2 cellular contexts compared by ENCODE assay signal in the genomic region with DNA sequence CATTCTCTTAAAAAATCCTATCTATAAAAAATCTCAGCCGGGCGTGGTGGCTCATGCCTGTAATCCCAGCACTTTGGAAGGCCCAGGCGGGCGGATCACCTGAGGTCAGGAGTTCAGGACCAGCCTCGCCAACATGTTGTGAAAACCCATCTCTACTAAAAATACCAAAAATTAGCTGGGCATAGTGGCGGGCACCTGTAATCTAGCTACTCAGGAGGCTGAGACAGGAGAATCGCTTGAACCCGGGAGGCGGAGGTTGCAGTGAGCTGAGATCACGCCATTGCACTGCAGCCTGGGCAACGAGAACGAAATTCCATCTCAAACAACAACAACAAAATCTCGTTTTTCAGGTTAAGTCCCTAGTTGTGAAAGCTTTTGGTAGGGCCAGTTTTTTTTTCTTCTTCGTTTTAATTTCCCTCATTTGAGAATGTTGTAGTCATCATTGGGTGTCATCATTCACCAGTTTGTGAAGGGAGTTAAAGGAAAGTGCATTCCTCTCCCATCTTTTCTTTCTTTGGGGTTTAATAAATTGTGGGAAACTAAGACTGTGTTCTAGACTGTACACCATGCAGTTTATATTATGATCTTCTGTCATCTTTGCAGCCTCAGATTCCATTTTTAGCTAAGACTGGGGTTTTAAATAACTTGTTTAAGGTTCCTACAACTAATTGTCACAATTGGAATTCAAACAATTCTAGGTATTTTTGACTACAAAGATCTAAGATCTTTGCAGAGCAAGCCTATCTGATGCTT.
TF ChIP-seq lines count a peak whose summit lies in the region.

No MANE protein-coding gene starts in this region.

TF ChIP-seq in GM12891, 5 proteins besides CTCF, POLR2A, EP300 and RAD21:
- TF ChIP-seq PAX5 (IDR thresholded peaks at IDR 0.05; ENCODE audit: insufficient read depth, low read length, severe bottlenecking), result no peak
- no peak; the same call in 1 of the 2 replicates for TF ChIP-seq POLR2AphosphoS5 (IDR thresholded peaks at IDR 0.05; ENCODE audit: low read depth, low read length)
- TF ChIP-seq SPI1 (IDR thresholded peaks at IDR 0.05; ENCODE audit: low read depth, low read length), result no peak
- TF ChIP-seq POU2F2 (IDR thresholded peaks at IDR 0.05; ENCODE audit: low read depth, low read length), result no peak
- no peak for TF ChIP-seq TAF1 (IDR thresholded peaks at IDR 0.05; ENCODE audit: low read depth, low read length)

TF ChIP-seq in GM12878, 131 proteins besides CTCF, POLR2A, EP300 and RAD21:
- TF ChIP-seq POLR2AphosphoS2 (IDR thresholded peaks at IDR 0.05; ENCODE audit: low read depth, low read length) (no peak), POLR2AphosphoS5 (IDR thresholded peaks at IDR 0.05; ENCODE audit: low read length) (peak; percentile 16)
